In the genomic region with DNA sequence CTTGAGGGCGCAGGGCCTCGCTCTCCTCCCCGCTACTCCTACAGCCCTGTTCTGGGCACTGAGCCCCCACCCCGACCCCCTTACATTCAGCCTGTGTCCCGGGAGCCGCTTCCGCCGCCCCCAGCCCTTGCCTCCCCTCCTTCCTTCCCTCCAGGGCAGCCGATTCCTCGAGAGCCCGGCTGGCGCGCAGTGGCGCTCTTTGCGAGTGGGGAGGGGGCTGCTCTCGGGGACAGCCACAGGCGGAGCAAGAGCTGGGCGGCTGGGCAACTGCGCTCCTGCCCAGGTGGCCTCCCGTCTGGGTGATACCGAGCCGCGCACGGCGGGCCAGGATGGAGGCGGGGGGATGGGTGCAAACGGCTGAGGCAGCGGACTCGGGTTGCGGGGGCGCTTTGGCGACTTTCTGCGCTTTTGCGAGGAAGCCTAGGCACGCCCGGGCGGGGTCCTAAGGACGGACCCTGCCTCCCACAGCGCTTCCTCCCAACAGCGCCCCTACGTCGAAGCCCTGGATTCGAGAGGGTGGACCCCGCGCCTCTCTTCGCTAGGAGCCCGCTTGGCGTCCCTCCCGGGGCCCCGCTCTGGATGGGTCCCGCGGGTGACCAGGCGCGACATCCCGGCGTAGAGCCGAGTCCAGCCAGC, we compare ENCODE assay signal across 8 cellular contexts. TPM values are rescaled to one million over a fixed set of nuclear protein-coding genes. Genes with fewer than 3 reads are reported as not detected.
DNase-seq lines count a peak whose midpoint lies in the region; ATAC-seq and TF ChIP-seq lines count a peak whose summit lies in the region.

No MANE protein-coding gene starts in this region.

- peaks cover 39% of the 10 kb centered on the region for H3K27me3 ChIP-seq in BE2C
- H3K27me3 ChIP-seq in NT2/D1 (ENCODE audit: insufficient read depth, insufficient read length): peaks cover 15% of the 10 kb centered on the region

- H3K9me3 ChIP-seq in BE2C (no peaks in the 10 kb centered on the region), NT2/D1 (ENCODE audit: insufficient read depth, low read length) (no peaks in the 10 kb centered on the region)

- ATAC-seq in natural killer cell treated with Interleukin-12 subunit alpha and Interleukin-12 subunit beta and Interleukin-15 and Interleukin-18, amount 100 ng/mL, for 72 hours: no peak

- peaks cover 45% of the 10 kb centered on the region for H3K4me1 Mint-ChIP-seq in endothelial cell (ENCODE audit: unreplicated experiment)
- peaks cover 0 to 12% of the 10 kb centered on the region in 2 donors for H3K4me1 Mint-ChIP-seq in natural killer cell treated with Interleukin-12 subunit alpha and Interleukin-12 subunit beta and Interleukin-15 and Interleukin-18, amount 100 ng/mL, for 72 hours (ENCODE audit: low read depth in 2 of 2)

- TF ChIP-seq CTCF in BE2C (IDR thresholded peaks at IDR 0.05; ENCODE audit: low read depth, low read length) (no peak), endothelial cell (IDR thresholded peaks at IDR 0.05; ENCODE audit: unreplicated experiment) (no peak)

- peaks cover 12% of the 10 kb centered on the region for H3K36me3 Mint-ChIP-seq in endothelial cell (ENCODE audit: low read depth, unreplicated experiment)
- H3K36me3 Mint-ChIP-seq in natural killer cell treated with Interleukin-12 subunit alpha and Interleukin-12 subunit beta and Interleukin-15 and Interleukin-18, amount 100 ng/mL, for 72 hours: no peaks in the 10 kb centered on the region

- DNase-seq in BE2C (no peak), NT2/D1 (ENCODE audit: low read depth, low spot score) (no peak), endothelial cell (ENCODE audit: low spot score) (peak; percentile 37), DMS79 (lab: John Stamatoyannopoulos, UW) (no peak), cerebellar cortex (ENCODE audit: low spot score) (no peak), T-helper 1 cell (no peak), medulla oblongata (ENCODE audit: extremely low spot score) (no peak)
- no peak for DNase-seq in natural killer cell treated with Interleukin-12 subunit alpha and Interleukin-12 subunit beta and Interleukin-15 and Interleukin-18, amount 100 ng/mL, for 72 hours (ENCODE audit: low spot score)

- no peak overlapping the region for H3K27ac Mint-ChIP-seq in endothelial cell (ENCODE audit: unreplicated experiment)
- no peak overlapping the region for H3K27ac Mint-ChIP-seq in natural killer cell treated with Interleukin-12 subunit alpha and Interleukin-12 subunit beta and Interleukin-15 and Interleukin-18, amount 100 ng/mL, for 72 hours

- H3K4me1 ChIP-seq in BE2C (peaks cover 21% of the 10 kb centered on the region), NT2/D1 (ENCODE audit: insufficient read depth, insufficient read length) (peaks cover 26% of the 10 kb centered on the region)

- H3K4me3 Mint-ChIP-seq in endothelial cell (ENCODE audit: unreplicated experiment): peak overlapping the region; percentile 87
- peak overlapping the region; percentile 10 for H3K4me3 Mint-ChIP-seq in natural killer cell treated with Interleukin-12 subunit alpha and Interleukin-12 subunit beta and Interleukin-15 and Interleukin-18, amount 100 ng/mL, for 72 hours

- H3K9ac ChIP-seq in NT2/D1 (ENCODE audit: insufficient read length, low read depth): peak overlapping the region; percentile 97

- H3K36me3 ChIP-seq in BE2C (no peaks in the 10 kb centered on the region), NT2/D1 (ENCODE audit: insufficient read depth, insufficient read length, low read length) (peaks cover 24% of the 10 kb centered on the region)

- peaks cover 31% of the 10 kb centered on the region for H3K27me3 Mint-ChIP-seq in endothelial cell (ENCODE audit: unreplicated experiment)
- peaks cover 0 to 8% of the 10 kb centered on the region in 2 donors for H3K27me3 Mint-ChIP-seq in natural killer cell treated with Interleukin-12 subunit alpha and Interleukin-12 subunit beta and Interleukin-15 and Interleukin-18, amount 100 ng/mL, for 72 hours

- H3K4me3 ChIP-seq in BE2C (ENCODE audit: low read depth, low read length) (peak overlapping the region; percentile 61), NT2/D1 (ENCODE audit: insufficient read length, low read depth) (peak overlapping the region; percentile 95)

- no peaks in the 10 kb centered on the region for H3K9me3 Mint-ChIP-seq in endothelial cell (ENCODE audit: unreplicated experiment)
- no peaks in the 10 kb centered on the region for H3K9me3 Mint-ChIP-seq in natural killer cell treated with Interleukin-12 subunit alpha and Interleukin-12 subunit beta and Interleukin-15 and Interleukin-18, amount 100 ng/mL, for 72 hours

RNA-seq across cellular contexts. Expression of gene MMP15, which starts 1.3 kb away (rescaled TPM):
- 49.0 TPM for polyA plus RNA-seq in BE2C (2012; ENCODE audit: insufficient read depth, insufficient read length, low read depth)
- 97.8 TPM for total RNA-seq in endothelial cell (ENCODE audit: unreplicated experiment)
- total RNA-seq in natural killer cell treated with Interleukin-12 subunit alpha and Interleukin-12 subunit beta and Interleukin-15 and Interleukin-18, amount 100 ng/mL, for 72 hours: under 1 TPM in 1 of 2 donors, not detected in 1; 0.31 TPM

RNA-seq across cellular contexts. Expression of gene USB1, which starts 25.6 kb away (rescaled TPM):
- 40.6 TPM for polyA plus RNA-seq in BE2C (2012; ENCODE audit: insufficient read depth, insufficient read length, low read depth)
- total RNA-seq in endothelial cell (ENCODE audit: unreplicated experiment): 79.5 TPM
- 100 to 1,000 TPM in 1 of 2 donors, 10 to 100 TPM in 1; 74.3 to 124 TPM for total RNA-seq in natural killer cell treated with Interleukin-12 subunit alpha and Interleukin-12 subunit beta and Interleukin-15 and Interleukin-18, amount 100 ng/mL, for 72 hours

RNA-seq across cellular contexts. Expression of gene ZNF319, which starts 26.4 kb away (rescaled TPM):
- polyA plus RNA-seq in BE2C (2012; ENCODE audit: insufficient read depth, insufficient read length, low read depth): 7.1 TPM
- total RNA-seq in endothelial cell (ENCODE audit: unreplicated experiment): 16.1 TPM
- 10 to 100 TPM in 1 of 2 donors, 1 to 10 TPM in 1; 9.6 to 10.7 TPM for total RNA-seq in natural killer cell treated with Interleukin-12 subunit alpha and Interleukin-12 subunit beta and Interleukin-15 and Interleukin-18, amount 100 ng/mL, for 72 hours

RNA-seq across cellular contexts. Expression of gene CNGB1, which starts 55.9 kb away (rescaled TPM):
- polyA plus RNA-seq in BE2C (2012; ENCODE audit: insufficient read depth, insufficient read length, low read depth): 3.8 TPM
- total RNA-seq in endothelial cell (ENCODE audit: unreplicated experiment): not detected
- total RNA-seq in natural killer cell treated with Interleukin-12 subunit alpha and Interleukin-12 subunit beta and Interleukin-15 and Interleukin-18, amount 100 ng/mL, for 72 hours: not detected

Comparison
In these comparisons a context has a peak if more than half of its experiments do, and no peak if none do; other contexts are left out.
1. RNA of gene MMP15, which starts 1.3 kb away (total RNA-seq): 97.8 TPM in endothelial cell (single experiment); 0.31 TPM in natural killer cell treated with Interleukin-12 subunit alpha and Interleukin-12 subunit beta and Interleukin-15 and Interleukin-18, amount 100 ng/mL, for 72 hours; every median in the first group is over 10 times any median in the second.